Comparison of ENCODE assay signal across 8 cellular contexts in genomic region chr2:37656512-37657423, GRCh38. TPM values are rescaled to one million over a fixed set of nuclear protein-coding genes. Genes with fewer than 3 reads are reported as not detected.
DNase-seq lines count a peak whose midpoint lies in the region; ATAC-seq and TF ChIP-seq lines count a peak whose summit lies in the region.

No MANE protein-coding gene starts in this region.

- H3K36me3 ChIP-seq in HEK293 (ENCODE audit: control insufficient read depth in 2 of 2, insufficient read depth in 1 of 2, low read length in 2 of 2) = no peaks in the 10 kb centered on the region

- no peak overlapping the region for H3K4me3 ChIP-seq in HEK293 (ENCODE audit: low read depth, low read length)
- H3K4me3 ChIP-seq in skin epidermis = no peak overlapping the region

- POLR2A ChIA-PET in HEK293 (lab: Yijun Ruan, JAX) = interaction anchor here (1.3 to 1.4 kb wide), 2 partner anchors 14 to 15 kb away, joined by 4 to 5 read pairs; no protein-coding TSS in a partner anchor

- H3K9me3 ChIP-seq in HEK293 (ENCODE audit: control insufficient read depth, insufficient read depth, low read depth, low read length) = no peaks in the 10 kb centered on the region

- peaks cover 30% of the 10 kb centered on the region for H3K4me1 ChIP-seq in HEK293 (ENCODE audit: control insufficient read depth, insufficient read depth, low read length)

- DNase-seq in RPMI7951 (ENCODE audit: low read depth) = peak; percentile 56
- peak; percentile 96 for DNase-seq in glomerular endothelial cell (ENCODE audit: extremely low read depth, low read depth, low spot score)
- no peak for DNase-seq in LoVo (ENCODE audit: low spot score)

- CTCF ChIA-PET in HEK293 (lab: Yijun Ruan, JAX) = interaction anchor here (0.5 to 2.8 kb wide), 3 partner anchors 176 to 513 kb away, joined by 3 to 12 read pairs (median 12); no protein-coding TSS in a partner anchor

- H3K27ac ChIP-seq in HEK293 (ENCODE audit: extremely low read depth, low read depth, low read length) (0 out of 2 replicates have a peak overlapping the region, but pooled peaks have one; percentile 7), skin epidermis (peak overlapping the region in 11 of 21 experiments; percentile 20 to 83 (median 50))

- ATAC-seq in HG03432 (IDR thresholded peaks at IDR 0.05; ENCODE audit: unreplicated experiment) (no peak), HG03439 (IDR thresholded peaks at IDR 0.05; ENCODE audit: unreplicated experiment) (no peak), HG02981 (IDR thresholded peaks at IDR 0.05; ENCODE audit: unreplicated experiment) (no peak)

- TF ChIP-seq CTCF in HEK293 (tag by site-specific recombination; IDR thresholded peaks at IDR 0.05) = no peak

TF ChIP-seq in HEK293, 187 proteins besides CTCF, POLR2A, EP300 and RAD21:
- no peak for TF ChIP-seq ZEB2 (tag by site-specific recombination; IDR thresholded peaks at IDR 0.05)
- TF ChIP-seq ZNF157 (tag by site-specific recombination; IDR thresholded peaks at IDR 0.05) = no peak
TF ChIP-seq in HEK293: peak in this region for 0.

RNA-seq across cellular contexts. Expression of gene CDC42EP3, which starts 14.7 kb away (rescaled TPM):
- 40.9 and 52.5 TPM in 2 replicates for total RNA-seq in RPMI7951 (2014; rRNA removed; shearing (Covaris generic))
- 109 and 126 TPM in 2 replicates for total RNA-seq in glomerular endothelial cell
